9 cellular contexts compared by ENCODE assay signal in the genomic region with DNA sequence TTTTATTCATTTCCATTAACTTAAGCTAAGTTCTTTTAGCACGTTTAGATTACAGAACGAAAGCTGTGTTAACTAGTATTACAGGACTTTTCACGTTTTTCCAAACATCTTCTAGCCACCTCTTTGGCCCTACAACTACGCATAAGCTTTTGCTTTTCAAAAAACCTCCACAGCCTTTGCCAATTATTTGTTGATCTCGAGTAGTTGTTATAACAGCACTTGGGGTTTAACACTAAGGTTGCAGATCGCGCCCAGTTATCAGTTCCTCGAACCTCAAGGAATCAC. TPM values are rescaled to one million over a fixed set of nuclear protein-coding genes. Genes with fewer than 3 reads are reported as not detected.
DNase-seq lines count a peak whose midpoint lies in the region; ATAC-seq, FAIRE-seq and TF ChIP-seq lines count a peak whose summit lies in the region.
"Had no signal": no experiment of that assay in that cellular context is flagged by ENCODE, and none has a peak within 500 bp of the region (broad histone marks: within the 10 kb centered on the region; RNA-seq: fewer than 3 reads in every experiment).

No MANE protein-coding gene starts in this region.

- intact Hi-C loops in GM12878 (cut with micrococcal nuclease; ENCODE audit: unreplicated experiment), result loop anchor here (1.0 to 5.0 kb wide), 3 partner anchors 31 to 79 kb away; partner anchors contain the start of genes PSEN1 and ZFYVE1
- intact Hi-C loops in kidney (cut with DNase I), result no loop called here

- DNase-seq in HAP-1 (ENCODE audit: low spot score in 2 of 2), result no peak
- no peak for DNase-seq in GM12878 (ENCODE audit: low read depth, low spot score)
- DNase-seq in kidney, result no peak
- no peak for DNase-seq in suprapubic skin (ENCODE audit: low spot score in 2 of 2)
- DNase-seq in NCI-H128 (lab: John Stamatoyannopoulos, UW; ENCODE audit: unreplicated experiment), result no peak
- no peak for DNase-seq in activated naive CD4-positive, alpha-beta T cell treated with Interleukin-2 at 50 U/mL for 16 hours
- DNase-seq in progenitor cell of endocrine pancreas (ENCODE audit: low spot score, unreplicated experiment), result no peak
- DNase-seq in HUDEP-2 (lab: John Stamatoyannopoulos, UW; ENCODE audit: unreplicated experiment in 76 of 76), result no peak

- H3K9me3 ChIP-seq in HAP-1 (no peaks in the 10 kb centered on the region), GM12878 (replicated peaks; ENCODE audit: control insufficient read depth, insufficient read depth, low read length) (no peaks in the 10 kb centered on the region), kidney (ENCODE audit: control insufficient read depth in 1 of 2, low read length in 2 of 2) (no peaks in the 10 kb centered on the region), suprapubic skin (no peaks in the 10 kb centered on the region)

- 0% methylated on average over 8 of the region's 8 CpGs for WGBS in GM12878 (ENCODE audit: insufficient coverage, insufficient replicate concordance, low lambda C conversion rate, missing lambda C conversion rate)
- WGBS in suprapubic skin, result 5% methylated on average over 8 of the region's 8 CpGs

- peaks cover 3% of the 10 kb centered on the region for H3K36me3 Mint-ChIP-seq in progenitor cell of endocrine pancreas (ENCODE audit: insufficient read depth)

- H3K27me3 Mint-ChIP-seq in progenitor cell of endocrine pancreas, result no peaks in the 10 kb centered on the region

- SMC1A ChIA-PET in GM12878 (lab: Charles Lee; ENCODE audit: uncharacterized antibody, unreplicated experiment), result interaction anchor here (0.6 to 2.1 kb wide), 8 partner anchors 10 to 544 kb away, joined by 3 to 16 read pairs (median 3); partner anchors contain the start of gene ZFYVE1

- H3K9me3 Mint-ChIP-seq in progenitor cell of endocrine pancreas (ENCODE audit: low read depth), result no peaks in the 10 kb centered on the region
- H3K9me3 Mint-ChIP-seq: activated T-helper 1 cell treated with anti-CD3 and anti-CD28 coated beads, Interleukin-12 subunit alpha, Interleukin-12 subunit beta, Interleukin-2, Interleukin-4 antibody, amounts not matched to agents 30 ng/mL and 10 ng/mL and 1 ng/mL, durations not matched to agents 14 hours and 24 hours and 36 hours had no signal

- peak overlapping the region; percentile 87 for H3K27ac ChIP-seq in GM12878 (ENCODE audit: control insufficient read depth, insufficient read depth)
- H3K27ac ChIP-seq in kidney (ENCODE audit: low read depth in 2 of 2, low read length in 2 of 2), result peak overlapping the region; percentile 95 to 96
- peak overlapping the region; percentile 97 for H3K27ac ChIP-seq in suprapubic skin

- no peaks in the 10 kb centered on the region for H3K36me3 ChIP-seq in HAP-1 (replicated peaks)
- H3K36me3 ChIP-seq in GM12878 (ENCODE audit: control insufficient read depth in 2 of 2, insufficient read depth in 2 of 2, low read length in 1 of 2), result 0 out of 4 replicates have a peak, but pooled peaks cover 0 to 5% of the 10 kb centered on the region in 2 experiments
- H3K36me3 ChIP-seq in kidney (ENCODE audit: control insufficient read depth in 1 of 2, insufficient read depth in 2 of 2, low read length in 2 of 2), result peaks cover 0 to 4% of the 10 kb centered on the region in 2 donors
- no peaks in the 10 kb centered on the region for H3K36me3 ChIP-seq in suprapubic skin

- CTCF ChIA-PET in GM12878 (lab: Yijun Ruan, JAX), result interaction anchor here (0.6 to 1.8 kb wide), 3 partner anchors 10 to 188 kb away, joined by 3 to 7 read pairs (median 3); no protein-coding TSS in a partner anchor

- no peak overlapping the region for H3K27ac Mint-ChIP-seq in progenitor cell of endocrine pancreas
- H3K27ac Mint-ChIP-seq: activated T-helper 1 cell treated with anti-CD3 and anti-CD28 coated beads, Interleukin-12 subunit alpha, Interleukin-12 subunit beta, Interleukin-2, Interleukin-4 antibody, amounts not matched to agents 30 ng/mL and 10 ng/mL and 1 ng/mL, durations not matched to agents 14 hours and 24 hours and 36 hours had no signal

- H3K4me1 ChIP-seq in HAP-1 (peaks cover 31% of the 10 kb centered on the region), GM12878 (ENCODE audit: control insufficient read depth, insufficient read depth, low read length) (0 out of 2 replicates have a peak, but pooled peaks cover 3% of the 10 kb centered on the region), kidney (ENCODE audit: control insufficient read depth in 1 of 2, insufficient read depth in 1 of 2, low read depth in 1 of 2, low read length in 2 of 2) (peaks cover 3 to 16% of the 10 kb centered on the region in 2 donors), suprapubic skin (peaks cover 39% of the 10 kb centered on the region)

- RAD21 ChIA-PET in GM12878 (lab: Charles Lee; ENCODE audit: unreplicated experiment), result interaction anchor here (0.9 to 2.3 kb wide), 10 partner anchors 31 to 405 kb away, joined by 3 to 14 read pairs (median 4); partner anchors contain the start of genes PSEN1 and ZFYVE1

- no peak overlapping the region for H3K4me3 Mint-ChIP-seq in progenitor cell of endocrine pancreas (ENCODE audit: low read depth)
- H3K4me3 Mint-ChIP-seq: activated T-helper 1 cell treated with anti-CD3 and anti-CD28 coated beads, Interleukin-12 subunit alpha, Interleukin-12 subunit beta, Interleukin-2, Interleukin-4 antibody, amounts not matched to agents 30 ng/mL and 10 ng/mL and 1 ng/mL, durations not matched to agents 14 hours and 24 hours and 36 hours had no signal

- in situ Hi-C loops in HAP-1 (cut with MboI; ENCODE audit: low sequenced_read_pairs) (no loop called here), GM12878 (cut with MboI) (no loop called here)

- no peak for TF ChIP-seq RAD21 in GM12878 (IDR thresholded peaks at IDR 0.05; ENCODE audit: insufficient read depth, low read depth, low read length)

- H3K79me2 ChIP-seq in GM12878 (ENCODE audit: control insufficient read depth, insufficient read depth, low read length), result peaks cover 47% of the 10 kb centered on the region

- H3K27me3 ChIP-seq in HAP-1 (ENCODE audit: low read depth) (no peaks in the 10 kb centered on the region), GM12878 (replicated peaks in 1 of 2; ENCODE audit: control insufficient read depth in 2 of 2, insufficient read depth in 2 of 2, low read length in 1 of 2) (no peaks in the 10 kb centered on the region), suprapubic skin (no peaks in the 10 kb centered on the region)

- TF ChIP-seq EP300 in GM12878 (IDR thresholded peaks at IDR 0.05; ENCODE audit: borderline replicate concordance in 1 of 2, control insufficient read depth in 1 of 2, low read depth in 2 of 2, low read length in 2 of 2), result no peak
- TF ChIP-seq EP300 in suprapubic skin (IDR thresholded peaks at IDR 0.05), result no peak

- H2AFZ ChIP-seq in GM12878 (ENCODE audit: control insufficient read depth, low read depth, low read length), result peak overlapping the region; percentile 77

- peak overlapping the region; percentile 86 for H3K4me3 ChIP-seq in HAP-1
- peak overlapping the region; percentile 72 for H3K4me3 ChIP-seq in GM12878
- H3K4me3 ChIP-seq in kidney (ENCODE audit: low read length in 2 of 2), result peak overlapping the region; percentile 83 to 94
- H3K4me3 ChIP-seq in suprapubic skin, result peak overlapping the region; percentile 93

- H3K4me2 ChIP-seq in GM12878 (ENCODE audit: control insufficient read depth, insufficient read depth), result peak overlapping the region; percentile 56

- ATAC-seq in GM12878, result no peak

- no peak for TF ChIP-seq CTCF in GM12878 (IDR thresholded peaks at IDR 0.05 in 2 of 3, conservative IDR thresholded peaks at IDR 0.05 in 1 of 3; ENCODE audit: control insufficient read depth in 2 of 3, extremely low read depth in 1 of 3, insufficient read depth in 1 of 3, low read depth in 3 of 3, low read length in 3 of 3)
- no peak for TF ChIP-seq CTCF in kidney (IDR thresholded peaks at IDR 0.05; ENCODE audit: borderline replicate concordance, extremely low read depth, insufficient read depth)
- no peak for TF ChIP-seq CTCF in suprapubic skin (IDR thresholded peaks at IDR 0.05)
- no peak for TF ChIP-seq CTCF in progenitor cell of endocrine pancreas (IDR thresholded peaks at IDR 0.05; ENCODE audit: unreplicated experiment)

- H3K4me1 Mint-ChIP-seq in progenitor cell of endocrine pancreas (ENCODE audit: low read depth), result peaks cover 17% of the 10 kb centered on the region

- POLR2A ChIA-PET in GM12878 (lab: Charles Lee), result interaction anchor here (0.5 to 2.2 kb wide), 4 partner anchors 30 to 146 kb away, joined by 4 to 12 read pairs (median 4); partner anchors contain the start of gene ZFYVE1

- FAIRE-seq in GM12878 (lab: Jason Lieb, UNC), result no peak
- no peak for FAIRE-seq in kidney (lab: Jason Lieb, UNC)

- H3K9ac ChIP-seq in GM12878 (ENCODE audit: control insufficient read depth, insufficient read depth, low read length), result peak overlapping the region; percentile 75
- H3K9ac ChIP-seq in kidney (ENCODE audit: low read length in 2 of 2), result peak overlapping the region; percentile 63 to 93

- H4K20me1 ChIP-seq in GM12878 (ENCODE audit: control insufficient read depth, insufficient read depth), result no peaks in the 10 kb centered on the region; the same call in 1 of the 2 replicates

- TSS peak; percentile 100 for BruUV-seq in GM12878 (replicated peaks; lab: Mats Ljungman, UMichigan)

- TF ChIP-seq POLR2A in GM12878 (IDR thresholded peaks at IDR 0.05; ENCODE audit: low read depth, low read length) (no peak), suprapubic skin (IDR thresholded peaks at IDR 0.05) (no peak)

RNA-seq across cellular contexts. Expression of gene RBM25, which starts 0.5 kb away (rescaled TPM):
- 467 and 503 TPM in 2 replicates for total RNA-seq in GM12878 (2013; cell fraction: nucleolus; rRNA removed)
- total RNA-seq in GM12878 (2014; rRNA removed), result 43.4 and 46.0 TPM in 2 replicates
- total RNA-seq in GM12878 (2014; rRNA removed; fragmentation: Illumina TruSeq; extraction: Trizol), result 70.2 and 74.2 TPM in 2 replicates
- total RNA-seq in GM12878 (2021), result 78.3 and 84.6 TPM in 2 replicates
- polyA plus RNA-seq in GM12878 (2011; ENCODE audit: low read depth), result 38.6 TPM
- polyA plus RNA-seq in GM12878 (2011; rRNA removed), result 77.9 and 126 TPM in 2 replicates
- 24.7 and 25.5 TPM in 2 replicates for polyA plus RNA-seq in GM12878 (2011; cell fraction: cytosol; rRNA removed)
- 228 and 235 TPM in 2 replicates for polyA plus RNA-seq in GM12878 (2011; cell fraction: nucleus; rRNA removed)
- 54.1 and 62.6 TPM in 2 replicates for polyA plus RNA-seq in GM12878 (2012)
- 125 and 156 TPM in 2 replicates for polyA plus RNA-seq in GM12878 (2014; fragmentation: Illumina TruSeq; extraction: Trizol)
- 10 to 100 TPM; 64.9 to 71.2 TPM for polyA plus RNA-seq in GM12878 (2014; fragmentation: Nextera tagmentation; extraction: Ambion mirVana)
- polyA plus RNA-seq in GM12878 (2014; rRNA removed), result 56.6 and 61.5 TPM in 2 replicates
- 10 to 100 TPM; 74.0 to 77.4 TPM for polyA plus RNA-seq in GM12878 (2016; fragmentation: Nextera tagmentation; extraction: Ambion mirVana)
- polyA minus RNA-seq in GM12878 (2011; rRNA and poly(A)+ RNA removed), result 33.9 and 35.2 TPM in 2 replicates
- 18.6 and 21.2 TPM in 2 replicates for polyA minus RNA-seq in GM12878 (2011; cell fraction: cytosol; rRNA and poly(A)+ RNA removed)
- polyA minus RNA-seq in GM12878 (2011; cell fraction: nucleus; rRNA and poly(A)+ RNA removed), result 97.3 and 135 TPM in 2 replicates
- total RNA-seq in kidney, result 70.0 TPM
- 18.8 TPM for polyA plus RNA-seq in kidney (ENCODE audit: insufficient read depth, low read depth, low replicate concordance)
- 100 to 1,000 TPM in 1 of 4 donors, 10 to 100 TPM in 3; 38.0 to 134 (median 58.1) TPM for total RNA-seq in suprapubic skin
- 133 and 135 TPM in 2 replicates for total RNA-seq in progenitor cell of endocrine pancreas

RNA-seq across cellular contexts. Expression of gene ZFYVE1, which starts 31.0 kb away (rescaled TPM):
- total RNA-seq in GM12878 (2013; cell fraction: nucleolus; rRNA removed), result 33.4 and 34.8 TPM in 2 replicates
- total RNA-seq in GM12878 (2014; rRNA removed) (5.5 TPM in 2 replicates), GM12878 (2014; rRNA removed; fragmentation: Illumina TruSeq; extraction: Trizol) (5.2 and 6.6 TPM in 2 replicates), GM12878 (2021) (9.6 and 10.9 TPM in 2 replicates), kidney (18.8 TPM), suprapubic skin (10 to 100 TPM; 17.7 to 42.9 (median 25.9) TPM), progenitor cell of endocrine pancreas (30.7 and 30.9 TPM in 2 replicates)
- 6.2 TPM for polyA plus RNA-seq in GM12878 (2011; ENCODE audit: low read depth)
- polyA plus RNA-seq in GM12878 (2011; rRNA removed) (8.0 and 13.3 TPM in 2 replicates), GM12878 (2014; fragmentation: Illumina TruSeq; extraction: Trizol) (6.0 and 6.2 TPM in 2 replicates), GM12878 (2014; fragmentation: Nextera tagmentation; extraction: Ambion mirVana) (1 to 10 TPM; 1.2 to 1.4 TPM), GM12878 (2014; rRNA removed) (5.6 and 7.3 TPM in 2 replicates), GM12878 (2016; fragmentation: Nextera tagmentation; extraction: Ambion mirVana) (1 to 10 TPM; 7.6 to 8.9 TPM), kidney (ENCODE audit: insufficient read depth, low read depth, low replicate concordance) (10.7 TPM)
- polyA plus RNA-seq in GM12878 (2011; cell fraction: cytosol; rRNA removed), result 11.9 and 13.0 TPM in 2 replicates
- polyA plus RNA-seq in GM12878 (2011; cell fraction: nucleus; rRNA removed), result 22.2 and 26.7 TPM in 2 replicates
- 7.2 and 9.7 TPM in 2 replicates for polyA plus RNA-seq in GM12878 (2012)
- polyA minus RNA-seq in GM12878 (2011; rRNA and poly(A)+ RNA removed), result 22.9 and 25.5 TPM in 2 replicates
- 5.3 and 5.8 TPM in 2 replicates for polyA minus RNA-seq in GM12878 (2011; cell fraction: cytosol; rRNA and poly(A)+ RNA removed)
- 9.4 and 21.9 TPM in 2 replicates for polyA minus RNA-seq in GM12878 (2011; cell fraction: nucleus; rRNA and poly(A)+ RNA removed)
